ENCODE assay signal across 9 cellular contexts in genomic region chr1:94327001-94327685, GRCh38.
DNase-seq lines count a peak whose midpoint lies in the region; ATAC-seq and TF ChIP-seq lines count a peak whose summit lies in the region.
"Had no signal": no experiment of that assay in that cellular context is flagged by ENCODE, and none has a peak within 500 bp of the region (broad histone marks: within the 10 kb centered on the region; RNA-seq: fewer than 3 reads in every experiment).

No MANE protein-coding gene starts in this region.

- peak; percentile 28 for DNase-seq in activated CD4-positive, alpha-beta T cell treated with anti-CD3 and anti-CD28 coated beads for 36 hours
- no peak for DNase-seq in activated CD4-positive, alpha-beta T cell treated with anti-CD3 and anti-CD28 coated beads, Interleukin-2, amount 50 U/mL, for 1 hour
- DNase-seq in endodermal cell (peak; percentile 95), right lobe of liver (peak in 2 of 3 donors; percentile 57 to 68), upper lobe of left lung (no peak), activated gamma-delta T cell (lab: John Stamatoyannopoulos, UW) (no peak), GF-D8 (lab: John Stamatoyannopoulos, UW) (no peak)
- no peak for DNase-seq in stimulated activated naive B cell treated with anti-CD40 and anti-IgM and Interleukin-4, amounts not matched to agents 10 μg/mL and 1 μg/mL and 100 μg/mL, for 72 hours
- DNase-seq: central memory CD4-positive, alpha-beta T cell had no signal

- H3K9me3 Mint-ChIP-seq in activated CD4-positive, alpha-beta T cell treated with anti-CD3 and anti-CD28 coated beads for 36 hours (ENCODE audit: low read depth), result no peaks in the 10 kb centered on the region
- no peaks in the 10 kb centered on the region for H3K9me3 Mint-ChIP-seq in endodermal cell
- no peaks in the 10 kb centered on the region for H3K9me3 Mint-ChIP-seq in stimulated activated naive B cell treated with anti-CD40 and anti-IgM and Interleukin-4, amounts not matched to agents 10 μg/mL and 1 μg/mL and 100 μg/mL, for 72 hours

- 9 to 12% methylated on average over 18 of the region's 18 CpGs for whole genome bisulfite sequencing in endodermal cell (ENCODE audit: insufficient coverage in 1 of 2, insufficient read length in 1 of 2), 2 experiments
- 25% methylated on average over 18 of the region's 18 CpGs for WGBS in right lobe of liver (ENCODE audit: insufficient coverage, low coverage, low lambda C conversion rate, missing lambda C conversion rate)
- 18 to 26% methylated on average over 18 of the region's 18 CpGs for WGBS in upper lobe of left lung, 2 donors

- H3K4me1 ChIP-seq in endodermal cell (ENCODE audit: control insufficient read depth, insufficient read depth, low read length) (peaks cover 24% of the 10 kb centered on the region), right lobe of liver (peaks cover 0 to 4% (median 0%) of the 10 kb centered on the region in 4 donors), upper lobe of left lung (peaks cover 14 to 50% (median 34%) of the 10 kb centered on the region in 4 donors)

- H3K9me3 ChIP-seq in endodermal cell (ENCODE audit: control insufficient read depth, low read length) (no peaks in the 10 kb centered on the region), right lobe of liver (no peaks in the 10 kb centered on the region), upper lobe of left lung (no peaks in the 10 kb centered on the region)

- H3K4me3 Mint-ChIP-seq in activated CD4-positive, alpha-beta T cell treated with anti-CD3 and anti-CD28 coated beads for 36 hours, result no peak overlapping the region
- peak overlapping the region; percentile 32 for H3K4me3 Mint-ChIP-seq in endodermal cell
- H3K4me3 Mint-ChIP-seq in stimulated activated naive B cell treated with anti-CD40 and anti-IgM and Interleukin-4, amounts not matched to agents 10 μg/mL and 1 μg/mL and 100 μg/mL, for 72 hours, result no peak overlapping the region

- no peak overlapping the region for H3K27ac Mint-ChIP-seq in activated CD4-positive, alpha-beta T cell treated with anti-CD3 and anti-CD28 coated beads for 36 hours
- H3K27ac Mint-ChIP-seq in endodermal cell, result peak overlapping the region; percentile 81
- no peak overlapping the region for H3K27ac Mint-ChIP-seq in stimulated activated naive B cell treated with anti-CD40 and anti-IgM and Interleukin-4, amounts not matched to agents 10 μg/mL and 1 μg/mL and 100 μg/mL, for 72 hours

- H3K9ac ChIP-seq in endodermal cell (ENCODE audit: extremely low read depth, low read length, poor library complexity, severe bottlenecking), result no peak overlapping the region

- no peak for TF ChIP-seq EP300 in upper lobe of left lung (IDR thresholded peaks at IDR 0.05)

- no peak for ATAC-seq in activated CD4-positive, alpha-beta T cell treated with anti-CD3 and anti-CD28 coated beads for 36 hours
- ATAC-seq in right lobe of liver (peak; percentile 45 to 74 (median 49)), upper lobe of left lung (ENCODE audit: low FRiP score in 2 of 2) (peak in 1 of 2 donors; percentile 58)
- no peak for ATAC-seq in stimulated activated naive B cell treated with anti-CD40 and anti-IgM and Interleukin-4, amounts not matched to agents 10 μg/mL and 1 μg/mL and 100 μg/mL, for 72 hours (replicated peaks)

- no peaks in the 10 kb centered on the region for H3K36me3 Mint-ChIP-seq in activated CD4-positive, alpha-beta T cell treated with anti-CD3 and anti-CD28 coated beads for 36 hours (ENCODE audit: low read depth)
- H3K36me3 Mint-ChIP-seq in endodermal cell (ENCODE audit: low read depth), result no peaks in the 10 kb centered on the region
- H3K36me3 Mint-ChIP-seq in stimulated activated naive B cell treated with anti-CD40 and anti-IgM and Interleukin-4, amounts not matched to agents 10 μg/mL and 1 μg/mL and 100 μg/mL, for 72 hours, result no peaks in the 10 kb centered on the region

- peaks cover 43% of the 10 kb centered on the region for H3K27me3 Mint-ChIP-seq in activated CD4-positive, alpha-beta T cell treated with anti-CD3 and anti-CD28 coated beads for 36 hours
- H3K27me3 Mint-ChIP-seq in endodermal cell (ENCODE audit: insufficient read depth), result no peaks in the 10 kb centered on the region
- H3K27me3 Mint-ChIP-seq in stimulated activated naive B cell treated with anti-CD40 and anti-IgM and Interleukin-4, amounts not matched to agents 10 μg/mL and 1 μg/mL and 100 μg/mL, for 72 hours, result peaks cover 50 to 51% of the 10 kb centered on the region in 2 donors

- POLR2A ChIA-PET in activated CD4-positive, alpha-beta T cell treated with anti-CD3 and anti-CD28 coated beads for 36 hours (lab: Charles Lee), result no interaction called here

- TF ChIP-seq CTCF in endodermal cell (conservative IDR thresholded peaks at IDR 0.05), result no peak
- TF ChIP-seq CTCF in right lobe of liver (IDR thresholded peaks at IDR 0.05), result no peak
- no peak for TF ChIP-seq CTCF in upper lobe of left lung (IDR thresholded peaks at IDR 0.05)

- CTCF ChIA-PET in activated CD4-positive, alpha-beta T cell treated with anti-CD3 and anti-CD28 coated beads for 36 hours (lab: Charles Lee), result interaction anchor here (0.6 to 1.6 kb wide), 4 partner anchors 8 to 266 kb away, joined by 3 to 5 read pairs (median 3); no protein-coding TSS in a partner anchor

- H3K4me1 Mint-ChIP-seq in activated CD4-positive, alpha-beta T cell treated with anti-CD3 and anti-CD28 coated beads for 36 hours, result peaks cover 6% of the 10 kb centered on the region
- peaks cover 57% of the 10 kb centered on the region for H3K4me1 Mint-ChIP-seq in endodermal cell
- peaks cover 1 to 6% of the 10 kb centered on the region in 2 donors for H3K4me1 Mint-ChIP-seq in stimulated activated naive B cell treated with anti-CD40 and anti-IgM and Interleukin-4, amounts not matched to agents 10 μg/mL and 1 μg/mL and 100 μg/mL, for 72 hours

- no peaks in the 10 kb centered on the region for H3K36me3 ChIP-seq in endodermal cell (ENCODE audit: control insufficient read depth, insufficient read depth, low read length)
- no peaks in the 10 kb centered on the region for H3K36me3 ChIP-seq in right lobe of liver
- no peaks in the 10 kb centered on the region for H3K36me3 ChIP-seq in upper lobe of left lung

- no peaks in the 10 kb centered on the region for H3K27me3 ChIP-seq in endodermal cell (ENCODE audit: control insufficient read depth, insufficient read depth, low read length, poor library complexity, severe bottlenecking)
- H3K27me3 ChIP-seq in right lobe of liver, result no peaks in the 10 kb centered on the region
- H3K27me3 ChIP-seq in upper lobe of left lung, result no peaks in the 10 kb centered on the region

- H3K27ac ChIP-seq in endodermal cell (ENCODE audit: low read depth, low read length) (no peak overlapping the region), right lobe of liver (peak overlapping the region in 2 of 3 donors; percentile 5 to 9), upper lobe of left lung (peak overlapping the region; percentile 37 to 76 (median 60))

- intact Hi-C loops in activated CD4-positive, alpha-beta T cell treated with anti-CD3 and anti-CD28 coated beads for 36 hours (cut with DNase I, micrococcal nuclease), result no loop called here
- intact Hi-C loops in right lobe of liver (cut with DNase I), result no loop called here

- TF ChIP-seq POLR2A in right lobe of liver (IDR thresholded peaks at IDR 0.05) (no peak), upper lobe of left lung (IDR thresholded peaks at IDR 0.05) (no peak)

- H3K4me3 ChIP-seq in endodermal cell (ENCODE audit: low read length), result peak overlapping the region; percentile 73
- no peak overlapping the region for H3K4me3 ChIP-seq in right lobe of liver
- no peak overlapping the region for H3K4me3 ChIP-seq in upper lobe of left lung

Comparison
In these comparisons a context has a peak if more than half of its experiments do, and no peak if none do; other contexts are left out.
1. DNase-seq: peak in activated CD4-positive, alpha-beta T cell treated with anti-CD3 and anti-CD28 coated beads for 36 hours (single experiment), endodermal cell (single experiment) and right lobe of liver (2 of 3); none in activated CD4-positive, alpha-beta T cell treated with anti-CD3 and anti-CD28 coated beads, Interleukin-2, amount 50 U/mL, for 1 hour (single experiment), upper lobe of left lung (0 of 2), stimulated activated naive B cell treated with anti-CD40 and anti-IgM and Interleukin-4, amounts not matched to agents 10 μg/mL and 1 μg/mL and 100 μg/mL, for 72 hours (single experiment), activated gamma-delta T cell (single experiment) and GF-D8 (single experiment).
2. ATAC-seq: peak in right lobe of liver (4 of 4); none in activated CD4-positive, alpha-beta T cell treated with anti-CD3 and anti-CD28 coated beads for 36 hours (single experiment) and stimulated activated naive B cell treated with anti-CD40 and anti-IgM and Interleukin-4, amounts not matched to agents 10 μg/mL and 1 μg/mL and 100 μg/mL, for 72 hours (0 of 2).